Comparison of ENCODE assay signal across 8 cellular contexts in genomic region chr16:67967956-67968439, GRCh38.
A peak's percentile ranks its signal among the peaks of the same experiment; 100 is the strongest.
DNase-seq lines count a peak whose midpoint lies in the region; ATAC-seq and TF ChIP-seq lines count a peak whose summit lies in the region.

No MANE protein-coding gene starts in this region.

- H3K4me3 Mint-ChIP-seq in stimulated activated naive B cell treated with anti-CD40 and anti-IgM and Interleukin-4, amounts not matched to agents 10 μg/mL and 1 μg/mL and 100 μg/mL, for 72 hours = peak overlapping the region; percentile 92 to 100

- H3K4me3 ChIP-seq in RWPE2 (ENCODE audit: severe bottlenecking) (peak overlapping the region; percentile 77), cardiac fibroblast (replicated peaks in 1 of 2; ENCODE audit: low read depth in 2 of 2, low read length in 2 of 2) (peak overlapping the region; percentile 56 to 82)

- H3K4me1 ChIP-seq in RWPE2 (ENCODE audit: insufficient read depth, poor library complexity, severe bottlenecking) = peaks cover 16% of the 10 kb centered on the region

- no peaks in the 10 kb centered on the region for H3K9me3 ChIP-seq in RWPE2 (ENCODE audit: severe bottlenecking)

- H3K27ac Mint-ChIP-seq in stimulated activated naive B cell treated with anti-CD40 and anti-IgM and Interleukin-4, amounts not matched to agents 10 μg/mL and 1 μg/mL and 100 μg/mL, for 72 hours = peak overlapping the region; percentile 96

- H3K27ac ChIP-seq in RWPE2 (ENCODE audit: poor library complexity, severe bottlenecking) = peak overlapping the region; percentile 77

- peak; percentile 25 for ATAC-seq in HG03039 (IDR thresholded peaks at IDR 0.05; ENCODE audit: unreplicated experiment)
- peak; percentile 4; the same call in 2 of the 3 replicates for ATAC-seq in RWPE2 (ENCODE audit: low read depth)
- peak; percentile 33 to 37 for ATAC-seq in stimulated activated naive B cell treated with anti-CD40 and anti-IgM and Interleukin-4, amounts not matched to agents 10 μg/mL and 1 μg/mL and 100 μg/mL, for 72 hours (replicated peaks)

- TF ChIP-seq CTCF in RWPE2 (IDR thresholded peaks at IDR 0.05; ENCODE audit: poor library complexity, severe bottlenecking) = no peak
- no peak for TF ChIP-seq CTCF in cardiac fibroblast (IDR thresholded peaks at IDR 0.05; ENCODE audit: low read depth, low read length)

- H3K36me3 ChIP-seq in RWPE2 (ENCODE audit: low read depth) = peaks cover 21% of the 10 kb centered on the region

- DNase-seq in activated gamma-delta T cell (lab: John Stamatoyannopoulos, UW) = peak; percentile 28
- DNase-seq in activated gamma-delta T cell treated with Interleukin-2 at 50 U/mL for 16 hours = no peak
- DNase-seq in RWPE2 (ENCODE audit: low spot score) = no peak
- peak in 1 of 2 donors; percentile 30 for DNase-seq in cardiac fibroblast (ENCODE audit: low read depth in 2 of 2)
- peak; percentile 26 for DNase-seq in kidney glomerular epithelial cell (lab: John Stamatoyannopoulos, UW)
- peak; percentile 22 for DNase-seq in stimulated activated naive B cell treated with anti-CD40 and anti-IgM and Interleukin-4, amounts not matched to agents 10 μg/mL and 1 μg/mL and 100 μg/mL, for 72 hours
- DNase-seq in NCI-H226 = no peak

- H3K4me1 Mint-ChIP-seq in stimulated activated naive B cell treated with anti-CD40 and anti-IgM and Interleukin-4, amounts not matched to agents 10 μg/mL and 1 μg/mL and 100 μg/mL, for 72 hours = peaks cover 33 to 47% of the 10 kb centered on the region in 2 donors

- no peaks in the 10 kb centered on the region for H3K27me3 ChIP-seq in RWPE2 (ENCODE audit: insufficient read depth, poor library complexity, severe bottlenecking)

- no peaks in the 10 kb centered on the region for H3K9me3 Mint-ChIP-seq in stimulated activated naive B cell treated with anti-CD40 and anti-IgM and Interleukin-4, amounts not matched to agents 10 μg/mL and 1 μg/mL and 100 μg/mL, for 72 hours

- H3K27me3 Mint-ChIP-seq in stimulated activated naive B cell treated with anti-CD40 and anti-IgM and Interleukin-4, amounts not matched to agents 10 μg/mL and 1 μg/mL and 100 μg/mL, for 72 hours = no peaks in the 10 kb centered on the region

- peaks cover 4 to 14% of the 10 kb centered on the region in 2 donors for H3K36me3 Mint-ChIP-seq in stimulated activated naive B cell treated with anti-CD40 and anti-IgM and Interleukin-4, amounts not matched to agents 10 μg/mL and 1 μg/mL and 100 μg/mL, for 72 hours

Comparison
In these comparisons a context has a peak if more than half of its experiments do, and no peak if none do; other contexts are left out.
1. DNase-seq: peak in activated gamma-delta T cell (single experiment), kidney glomerular epithelial cell (single experiment) and stimulated activated naive B cell treated with anti-CD40 and anti-IgM and Interleukin-4, amounts not matched to agents 10 μg/mL and 1 μg/mL and 100 μg/mL, for 72 hours (single experiment); none in activated gamma-delta T cell treated with Interleukin-2 at 50 U/mL for 16 hours (single experiment), RWPE2 (single experiment) and NCI-H226 (single experiment).
2. Peak in every context shown above with its lines, with median percentiles within 50 percentile points of each other: ATAC-seq.